ENCODE assay signal across 1 cellular context in genomic region chr18:21146016-21146415, GRCh38.
TF ChIP-seq lines count a peak whose summit lies in the region.

No MANE protein-coding gene starts in this region.

TF ChIP-seq in IMR-90, 13 proteins besides CTCF, POLR2A, EP300 and RAD21 (continued from another document):
- no peak for TF ChIP-seq SMC3 (IDR thresholded peaks at IDR 0.05; ENCODE audit: low read depth, low read length)
- no peak for TF ChIP-seq USF2 (IDR thresholded peaks at IDR 0.05; ENCODE audit: low read depth, low read length)
- no peak for TF ChIP-seq MXI1 (IDR thresholded peaks at IDR 0.05; ENCODE audit: borderline replicate concordance, low read depth, low read length)
- no peak for TF ChIP-seq NFE2L2 (IDR thresholded peaks at IDR 0.05; ENCODE audit: low read depth, low read length)
- no peak for TF ChIP-seq MAFK (IDR thresholded peaks at IDR 0.05; ENCODE audit: low read depth, low read length)
- no peak for TF ChIP-seq RFX5 (IDR thresholded peaks at IDR 0.05; ENCODE audit: low read depth, low read length)
